In genomic region chr1:93000751-93001175, GRCh38 we compare ENCODE assay signal across 17 cellular contexts.
A peak's percentile ranks its signal among the peaks of the same experiment; 100 is the strongest.
DNase-seq lines count a peak whose midpoint lies in the region; ATAC-seq and FAIRE-seq lines count a peak whose summit lies in the region.
"Had no signal": no experiment of that assay in that cellular context is flagged by ENCODE, and none has a peak within 500 bp of the region (broad histone marks: within the 10 kb centered on the region; RNA-seq: fewer than 3 reads in every experiment).

No MANE protein-coding gene starts in this region.

- H3K4me3 ChIP-seq in HUES48 (ENCODE audit: low read depth, low read length) (peak overlapping the region; percentile 8; the same call in 1 of the 2 replicates), SK-N-MC (peak overlapping the region; percentile 25; the same call in 1 of the 2 replicates)
- H3K4me3 ChIP-seq: BLaER1 treated with 17β-estradiol and CSF1 and Interleukin-3, amounts not matched to agents 10 nM and 100 nM; right lobe of liver had no signal

- H3K4me1 ChIP-seq in HUES48 (ENCODE audit: control insufficient read depth, insufficient read depth, low read length), result peaks cover 19% of the 10 kb centered on the region

- H3K9ac ChIP-seq in HUES48 (ENCODE audit: low read depth, low read length) (peak overlapping the region; percentile 49; the same call in 1 of the 2 replicates), SK-N-MC (ENCODE audit: insufficient read length) (no peak overlapping the region)
- H3K9ac ChIP-seq: BLaER1 treated with 17β-estradiol and CSF1 and Interleukin-3, amounts not matched to agents 10 nM and 100 nM had no signal

- H3K27me3 ChIP-seq in HUES48 (ENCODE audit: control insufficient read depth, insufficient read depth, low read length), result no peaks in the 10 kb centered on the region
- H3K27me3 ChIP-seq: BLaER1 treated with 17β-estradiol and CSF1 and Interleukin-3, amounts not matched to agents 10 nM and 100 nM; right lobe of liver had no signal

- FAIRE-seq in islet of Langerhans (lab: Jason Lieb, UNC), result peak; percentile 97

- peak; percentile 33 for DNase-seq in DMS79 treated with DMSO at 0.1 percent for 48 hours (lab: John Stamatoyannopoulos, UW)
- no peak for DNase-seq in SK-N-MC (ENCODE audit: low read depth, low spot score)
- DNase-seq in stimulated activated CD4-positive, alpha-beta T cell treated with anti-CD3 and anti-CD28 coated beads, Interleukin-15, amount 100 ng/mL, for 24 hours, result no peak
- no peak for DNase-seq in central memory CD4-positive, alpha-beta T cell
- DNase-seq: activated CD8-positive, alpha-beta T cell treated with anti-CD3 and anti-CD28 coated beads for 36 hours; activated naive CD4-positive, alpha-beta T cell treated with Interleukin-2 at 50 U/mL for 16 hours; caudate nucleus; naive B cell; NCI-H1092; right lobe of liver; T1000 had no signal

- H3K36me3 ChIP-seq in HUES48 (ENCODE audit: control insufficient read depth, insufficient read depth, low read length), result no peaks in the 10 kb centered on the region
- no peaks in the 10 kb centered on the region for H3K36me3 ChIP-seq in SK-N-MC (ENCODE audit: insufficient read depth, low read length)
- H3K36me3 ChIP-seq: BLaER1 treated with 17β-estradiol and CSF1 and Interleukin-3, amounts not matched to agents 10 nM and 100 nM; right lobe of liver had no signal

- H3K9me3 ChIP-seq in HUES48 (ENCODE audit: control insufficient read depth, insufficient read depth, low read length) (no peaks in the 10 kb centered on the region), SK-N-MC (ENCODE audit: low read depth, low read length) (no peaks in the 10 kb centered on the region)
- H3K9me3 ChIP-seq: BLaER1 treated with 17β-estradiol and CSF1 and Interleukin-3, amounts not matched to agents 10 nM and 100 nM; right lobe of liver had no signal

- H3K27ac ChIP-seq in HUES48 (ENCODE audit: low read depth, low read length) (peak overlapping the region; percentile 93), SK-N-MC (no peak overlapping the region)
- H3K27ac ChIP-seq: BLaER1 treated with 17β-estradiol and CSF1 and Interleukin-3, amounts not matched to agents 10 nM and 100 nM; right lobe of liver had no signal

- no peak for ATAC-seq in GM21360 (IDR thresholded peaks at IDR 0.05; ENCODE audit: unreplicated experiment)
- no peak for ATAC-seq in GM19455 (IDR thresholded peaks at IDR 0.05; ENCODE audit: unreplicated experiment)
- ATAC-seq: activated CD8-positive, alpha-beta T cell treated with anti-CD3 and anti-CD28 coated beads for 36 hours; Panc1; right lobe of liver had no signal
